Comparison of ENCODE assay signal across 16 cellular contexts in genomic region chr10:47870887-47871286, GRCh38. TPM values are rescaled to one million over a fixed set of nuclear protein-coding genes. Genes with fewer than 3 reads are reported as not detected.
"Had no signal": no experiment of that assay in that cellular context is flagged by ENCODE, and none has a peak within 500 bp of the region (broad histone marks: within the 10 kb centered on the region; RNA-seq: fewer than 3 reads in every experiment).

No MANE protein-coding gene starts in this region.

RNA-seq across cellular contexts. Expression of gene NPY4R2, which starts 47.6 kb away (rescaled TPM):
- total RNA-seq: activated naive CD4-positive, alpha-beta T cell treated with anti-CD3 and anti-CD28 coated beads for 36 hours; activated naive CD4-positive, alpha-beta T cell treated with anti-CD3 and anti-CD28 coated beads, Interleukin-2, amount 50 U/mL, for 72 hours; activated naive CD8-positive, alpha-beta T cell treated with anti-CD3 and anti-CD28 coated beads for 36 hours; activated naive CD8-positive, alpha-beta T cell treated with anti-CD3 and anti-CD28 coated beads, Interleukin-2, amount 10 ng/mL, durations not matched to agents 7 days and 5 days; activated T-cell treated with anti-CD3 and anti-CD28 coated beads, Interleukin-2, amount 50 U/mL, for 4 hours; activated T-cell treated with anti-CD3 and anti-CD28 coated beads, Interleukin-2, amount 50 U/mL, for 72 hours; activated T-helper 1 cell treated with anti-CD3 and anti-CD28 coated beads, Interleukin-12 subunit alpha, Interleukin-12 subunit beta, Interleukin-2, Interleukin-4 antibody, amounts not matched to agents 30 ng/mL and 10 ng/mL and 1 ng/mL, durations not matched to agents 14 hours and 24 hours and 36 hours; activated T-helper 17 cell treated with anti-CD3 and anti-CD28 coated beads, Interleukin-2, amount 50 U/mL, for 72 hours; activated T-helper 2 cell treated with anti-CD3 and anti-CD28 coated beads, Interferon-gamma antibody, Interleukin-2, Interleukin-4, amounts not matched to agents 10 μg/mL and 5 μg/mL and 100 μg/mL, durations not matched to agents 14 hours and 24 hours and 36 hours; aorta; ascending aorta; astrocyte; body of pancreas; breast epithelium; bronchial epithelial cell; cardiac septum had no signal
